In the genomic region with DNA sequence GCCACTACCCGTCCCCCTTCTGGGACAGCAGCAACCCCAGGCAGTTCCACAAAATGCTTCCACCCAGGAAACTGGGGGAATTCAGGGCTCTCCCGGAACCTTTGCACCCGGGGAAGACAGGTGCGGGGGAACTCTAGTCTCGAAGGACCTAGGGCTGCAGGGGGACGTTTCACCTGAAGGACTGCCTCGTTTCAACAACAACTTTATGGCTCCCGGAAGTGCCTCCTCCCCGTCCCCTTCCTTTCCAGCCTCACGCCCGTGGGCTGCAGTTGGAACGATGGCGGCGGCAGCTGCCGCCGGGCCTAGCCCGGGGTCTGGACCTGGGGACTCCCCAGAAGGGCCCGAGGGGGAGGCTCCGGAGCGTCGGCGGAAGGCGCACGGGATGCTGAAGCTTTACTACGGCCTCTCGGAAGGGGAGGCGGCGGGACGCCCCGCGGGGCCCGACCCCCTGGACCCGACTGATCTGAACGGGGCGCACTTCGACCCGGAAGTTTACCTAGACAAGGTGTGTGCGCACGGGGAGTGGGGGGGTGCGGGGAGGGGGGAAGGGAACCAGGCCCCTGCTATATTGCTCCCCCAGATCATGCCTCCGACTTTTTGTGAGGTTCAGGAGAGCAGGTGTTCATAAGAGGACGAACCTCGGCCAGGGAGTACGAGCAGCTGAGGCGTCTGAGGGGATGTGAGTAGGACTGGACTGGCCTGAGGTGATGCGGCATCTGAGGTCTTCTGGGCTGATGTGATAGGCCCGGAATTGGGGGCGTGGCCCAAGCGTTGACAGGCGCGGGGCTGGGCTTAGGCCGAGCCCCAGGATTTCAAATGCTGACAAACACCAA, we compare ENCODE assay signal across 8 cellular contexts. TPM values are rescaled to one million over a fixed set of nuclear protein-coding genes. Genes with fewer than 3 reads are reported as not detected.
DNase-seq lines count a peak whose midpoint lies in the region; ATAC-seq and TF ChIP-seq lines count a peak whose summit lies in the region.

A gene (plus strand): TSS at position 241 of the 833 bp plus-strand sequence. CDS start 37 bp downstream, at position 278.

- ATAC-seq in GM18873 (IDR thresholded peaks at IDR 0.05; ENCODE audit: low FRiP score, unreplicated experiment) = peak; percentile 60
- peak; percentile 65 for ATAC-seq in HG03139 (IDR thresholded peaks at IDR 0.05; ENCODE audit: unreplicated experiment)

- in situ Hi-C loops in ACHN (cut with HindIII; ENCODE audit: low pct_ligation_motif_present, low pct_unique_long_range_greater_than_20kb, low sequenced_read_pairs) = no loop called here

- H3K4me1 ChIP-seq in spleen = peaks cover 15 to 37% (median 23%) of the 10 kb centered on the region in 6 donors

- H3K4me3 ChIP-seq in spleen = peak within 1 kb of the TSS; percentile 72 to 95 (median 90)

- 0 to 1% (median 1%) methylated on average over 4 to 52 of the region's 52 CpGs for WGBS in spleen, 5 donors

- H3K27ac ChIP-seq in caudate nucleus (ENCODE audit: low read depth, low read length) (peak within 1 kb of the TSS; percentile 55), spleen (peak within 1 kb of the TSS; percentile 73 to 96 (median 93))

- TF ChIP-seq CTCF in spleen (IDR thresholded peaks at IDR 0.05 in 8 of 11, conservative IDR thresholded peaks at IDR 0.05 in 3 of 11) = peak in 9 of 11 experiments; percentile 18 to 40 (median 31)

- DNase-seq in ACHN = peak; percentile 81
- peak; percentile 84 for DNase-seq in NCI-H226
- DNase-seq in activated CD4-positive, CD25-positive, alpha-beta regulatory T cell (lab: John Stamatoyannopoulos, UW) = peak; percentile 61 to 75 (median 68)
- peak; percentile 27 to 93 (median 79) for DNase-seq in caudate nucleus (lab: John Stamatoyannopoulos, UW)
- peak; percentile 89 for DNase-seq in inferior parietal cortex (ENCODE audit: extremely low spot score)
- DNase-seq in spleen = peak; percentile 95

- H3K9me3 ChIP-seq in spleen = no peaks in the 10 kb centered on the region

- H3K36me3 ChIP-seq in spleen = peaks cover 0 to 40% (median 4%) of the 10 kb centered on the region in 6 donors

- TF ChIP-seq POLR2A in spleen (IDR thresholded peaks at IDR 0.05) = peak; percentile 19 to 88 (median 47)

- intact Hi-C loops in spleen (cut with DNase I; ENCODE audit: low total_unique reads) = no loop called here

- no peaks in the 10 kb centered on the region for H3K27me3 ChIP-seq in spleen (replicated peaks in 1 of 7)

RNA-seq across cellular contexts. Expression of the gene that starts here (rescaled TPM):
- total RNA-seq in spleen = 100 to 1,000 TPM; 103 to 570 (median 146) TPM
- 100 to 1,000 TPM; 118 to 157 (median 152) TPM for polyA plus RNA-seq in spleen

Comparison
In these comparisons a context has a peak if more than half of its experiments do, and no peak if none do; other contexts are left out.
1. Peak in every context shown above with its lines: DNase-seq, ATAC-seq, H3K4me3 ChIP-seq and H3K27ac ChIP-seq.